10 cellular contexts compared by ENCODE assay signal in genomic region chr2:113225505-113226259, GRCh38. TPM values are rescaled to one million over a fixed set of nuclear protein-coding genes. Genes with fewer than 3 reads are reported as not detected.
DNase-seq lines count a peak whose midpoint lies in the region; ATAC-seq, FAIRE-seq and TF ChIP-seq lines count a peak whose summit lies in the region.
"Had no signal": no experiment of that assay in that cellular context is flagged by ENCODE, and none has a peak within 500 bp of the region (broad histone marks: within the 10 kb centered on the region; RNA-seq: fewer than 3 reads in every experiment).

No MANE protein-coding gene starts in this region.

- TF ChIP-seq POLR2A in adrenal gland (IDR thresholded peaks at IDR 0.05): no peak

- FAIRE-seq in D721Med (lab: Jason Lieb, UNC): no peak

- peak; percentile 80 for DNase-seq in Ammon's horn (ENCODE audit: low spot score)
- peak; percentile 75 for DNase-seq in NCI-H146 (lab: John Stamatoyannopoulos, UW)
- DNase-seq in adrenal gland: peak in 6 of 7 donors; percentile 66 to 82 (median 72)
- peak; percentile 94 for DNase-seq in kidney epithelial cell (ENCODE audit: low read depth)
- no peak for DNase-seq in D721Med (ENCODE audit: insufficient read length, low spot score)
- DNase-seq in SIG-M5 (lab: John Stamatoyannopoulos, UW): no peak
- DNase-seq in LoVo (ENCODE audit: low spot score): no peak

- H3K36me3 ChIP-seq in adrenal gland (replicated peaks in 1 of 2): no peaks in the 10 kb centered on the region
- peaks cover 7% of the 10 kb centered on the region for H3K36me3 ChIP-seq in kidney epithelial cell (ENCODE audit: control insufficient read depth, insufficient read depth, low read length)

- no peak for TF ChIP-seq CTCF in adrenal gland (IDR thresholded peaks at IDR 0.05)
- TF ChIP-seq CTCF in kidney epithelial cell (IDR thresholded peaks at IDR 0.05; ENCODE audit: insufficient read depth, low read length, poor library complexity, severe bottlenecking): no peak
- TF ChIP-seq CTCF in D721Med (IDR thresholded peaks at IDR 0.05; ENCODE audit: insufficient read depth, missing control alignments): no peak

- peaks cover 36 to 44% of the 10 kb centered on the region in 2 donors for H3K4me1 ChIP-seq in adrenal gland (replicated peaks in 1 of 2)

- H3K4me3 ChIP-seq in adrenal gland (no peak overlapping the region), kidney epithelial cell (ENCODE audit: low read depth, low read length) (no peak overlapping the region)

- no peaks in the 10 kb centered on the region for H3K27me3 ChIP-seq in adrenal gland
- no peaks in the 10 kb centered on the region for H3K27me3 ChIP-seq in kidney epithelial cell (ENCODE audit: control insufficient read depth, insufficient read depth, low read length)

- intact Hi-C loops in adrenal gland (cut with DNase I): no loop called here

- peak overlapping the region; percentile 12 to 73 (median 71) for H3K27ac ChIP-seq in adrenal gland
- H3K27ac ChIP-seq: C4-2B, KMS-11 had no signal

- WGBS in adrenal gland, 4 donors: 18 to 31% (median 25%) methylated on average over 8 to 10 of the region's 10 CpGs

- no peak for ATAC-seq in HG03039 (IDR thresholded peaks at IDR 0.05; ENCODE audit: unreplicated experiment)

- no peaks in the 10 kb centered on the region for H3K9me3 ChIP-seq in adrenal gland (replicated peaks in 1 of 3)

RNA-seq across cellular contexts. Expression of gene PSD4, which starts 51.9 kb away (rescaled TPM):
- total RNA-seq in adrenal gland: 100 to 1,000 TPM in 4 of 8 donors, 10 to 100 TPM in 4; 62.7 to 164 (median 93.5) TPM
- polyA plus RNA-seq in adrenal gland: 10 to 100 TPM; 21.1 to 60.2 (median 31.8) TPM
- 12.1 and 13.9 TPM in 2 replicates for total RNA-seq in kidney epithelial cell

RNA-seq across cellular contexts. Expression of gene PAX8, which starts 53.0 kb away (rescaled TPM):
- total RNA-seq in adrenal gland: 10 to 100 TPM in 6 of 8 donors, 1 to 10 TPM in 2; 5.1 to 72.3 (median 14.5) TPM
- 10 to 100 TPM in 1 of 3 donors, 1 to 10 TPM in 2; 5.6 to 13.3 (median 6.7) TPM for polyA plus RNA-seq in adrenal gland
- 118 and 142 TPM in 2 replicates for total RNA-seq in kidney epithelial cell

Comparison
In these comparisons a context has a peak if more than half of its experiments do, and no peak if none do; other contexts are left out.
1. DNase-seq: peak in Ammon's horn (single experiment), NCI-H146 (single experiment), adrenal gland (6 of 7) and kidney epithelial cell (single experiment); none in D721Med (single experiment), SIG-M5 (single experiment) and LoVo (single experiment).